In genomic region chr2:121790276-121790956, GRCh38 we compare ENCODE assay signal across 10 cellular contexts. TPM values are rescaled to one million over a fixed set of nuclear protein-coding genes. Genes with fewer than 3 reads are reported as not detected.
DNase-seq lines count a peak whose midpoint lies in the region; ATAC-seq, FAIRE-seq and TF ChIP-seq lines count a peak whose summit lies in the region.
"Had no signal": no experiment of that assay in that cellular context is flagged by ENCODE, and none has a peak within 500 bp of the region (broad histone marks: within the 10 kb centered on the region; RNA-seq: fewer than 3 reads in every experiment).

No MANE protein-coding gene starts in this region.

- peaks cover 2 to 14% (median 11%) of the 10 kb centered on the region in 4 experiments for H3K4me1 ChIP-seq in H1 (replicated peaks in 1 of 4; ENCODE audit: control insufficient read depth in 3 of 4, insufficient read depth in 4 of 4, low read length in 3 of 4)
- H3K4me1 ChIP-seq in ascending aorta = no peaks in the 10 kb centered on the region

- no peak overlapping the region for H2BK15ac ChIP-seq in H1 (ENCODE audit: low read length)

- TF ChIP-seq CTCF in H1 (IDR thresholded peaks at IDR 0.05; ENCODE audit: control extremely low read depth in 1 of 3, insufficient read depth in 1 of 3, low read depth in 1 of 3, low read length in 3 of 3) (no peak), ascending aorta (IDR thresholded peaks at IDR 0.05) (no peak)

- H4K5ac ChIP-seq in H1 (ENCODE audit: insufficient read length, low read depth, low read length) = no peak overlapping the region

- peak overlapping the region; percentile 41; the same call in 1 of the 2 replicates for H2BK5ac ChIP-seq in H1 (ENCODE audit: low read depth, low read length)

- CTCF ChIA-PET in H1 (lab: Charles Lee; ENCODE audit: partially characterized antibody) = interaction anchor here (0.7 kb wide), 1 partner anchor 21 kb away, joined by 3 read pairs; no protein-coding TSS in a partner anchor

- H3K4me2 ChIP-seq in H1 (ENCODE audit: insufficient read depth in 1 of 2, low read depth in 2 of 2, low read length in 2 of 2) = peak overlapping the region in 1 of 2 experiments; percentile 49; a peak in 2 of 4 replicates

- POLR2A ChIA-PET in H1 (lab: Charles Lee; ENCODE audit: partially characterized antibody) = interaction anchor here (0.9 to 2.3 kb wide), 7 partner anchors 10 to 117 kb away, joined by 3 to 14 read pairs (median 6); no protein-coding TSS in a partner anchor

- H3K4ac ChIP-seq in H1 (replicated peaks; ENCODE audit: insufficient read length, low read depth, low read length) = no peak overlapping the region

- no peaks in the 10 kb centered on the region for H4K20me1 ChIP-seq in H1 (replicated peaks in 1 of 2; ENCODE audit: control insufficient read depth in 1 of 2, insufficient read depth in 2 of 2, low read length in 2 of 2)

- H3K27ac ChIP-seq in H1 (ENCODE audit: low read depth, low read length) = no peak overlapping the region
- H3K27ac ChIP-seq in ascending aorta = no peak overlapping the region

- H2BK20ac ChIP-seq in H1 (ENCODE audit: low read length) = peak overlapping the region; percentile 26; the same call in 1 of the 2 replicates

- 0 out of 2 replicates have a peak overlapping the region, but pooled peaks have one; percentile 47 for H2AK5ac ChIP-seq in H1 (ENCODE audit: low read depth, low read length)

- TF ChIP-seq RAD21 in H1 (IDR thresholded peaks at IDR 0.05 in 1 of 2, conservative IDR thresholded peaks at IDR 0.05 in 1 of 2; ENCODE audit: low read depth in 2 of 2, low read length in 2 of 2) = no peak

- no peak overlapping the region for H3K14ac ChIP-seq in H1 (ENCODE audit: insufficient read length)

- H2BK12ac ChIP-seq in H1 (ENCODE audit: low read depth, low read length) = peak overlapping the region; percentile 29; the same call in 1 of the 2 replicates

- no peak for FAIRE-seq in H1 (lab: Jason Lieb, UNC)

- no peak for TF ChIP-seq EP300 in H1 (IDR thresholded peaks at IDR 0.05; ENCODE audit: borderline replicate concordance in 1 of 2, low read depth in 2 of 2, low read length in 2 of 2)

- WGBS in H1 (ENCODE audit: extremely low coverage in 1 of 2, insufficient coverage in 1 of 2, insufficient read length in 1 of 2, insufficient replicate concordance in 2 of 2, low coverage in 1 of 2, low lambda C conversion rate in 2 of 2, missing lambda C conversion rate in 1 of 2), 2 experiments = 88% methylated on average over 5 of the region's 5 CpGs; no CpG with 5 or more reads in 1 of the 2 experiments

- H3K4me3 ChIP-seq in H1 (ENCODE audit: extremely low read depth in 1 of 4, insufficient read depth in 2 of 4, low read depth in 3 of 4, low read length in 4 of 4) (no peak overlapping the region), ascending aorta (no peak overlapping the region)

- H3K23me2 ChIP-seq in H1 (ENCODE audit: low read depth, low read length) = no peaks in the 10 kb centered on the region

- peak overlapping the region; percentile 49; the same call in 1 of the 2 replicates for H3K18ac ChIP-seq in H1 (ENCODE audit: extremely low read depth, low read length)

- H4K8ac ChIP-seq in H1 (ENCODE audit: extremely low read depth, insufficient read depth, low read length) = no peak overlapping the region

- no peaks in the 10 kb centered on the region for H3K27me3 ChIP-seq in H1 (replicated peaks in 1 of 4; ENCODE audit: control insufficient read depth in 3 of 4, extremely low read depth in 1 of 4, insufficient read depth in 3 of 4, low read length in 3 of 4)
- no peaks in the 10 kb centered on the region for H3K27me3 ChIP-seq in ascending aorta

- no peak overlapping the region for H3K23ac ChIP-seq in H1 (ENCODE audit: insufficient read length)

- no peaks in the 10 kb centered on the region for H3K79me1 ChIP-seq in H1 (ENCODE audit: low read depth, low read length)

- no peak for TF ChIP-seq POLR2A in H1 (IDR thresholded peaks at IDR 0.05; ENCODE audit: control extremely low read depth in 1 of 2, low read depth in 2 of 2, low read length in 2 of 2)

- intact Hi-C loops in ascending aorta (cut with DNase I) = no loop called here

- H2BK120ac ChIP-seq in H1 (replicated peaks; ENCODE audit: low read depth, low read length) = no peak overlapping the region

- peak; percentile 68 for DNase-seq in DMS53 treated with DMSO at 0.1 percent for 48 hours (lab: John Stamatoyannopoulos, UW; ENCODE audit: unreplicated experiment)
- DNase-seq in M059J (ENCODE audit: low read depth) = peak; percentile 91
- no peak for DNase-seq in H1 (ENCODE audit: low read depth in 1 of 2, low spot score in 2 of 2)
- DNase-seq in mucosa of gallbladder (ENCODE audit: low spot score) = peak; percentile 51
- no peak for DNase-seq in ascending aorta (ENCODE audit: low spot score in 2 of 2)
- DNase-seq in activated CD4-positive, CD25-positive, alpha-beta regulatory T cell (lab: John Stamatoyannopoulos, UW) = no peak
- no peak for DNase-seq in stimulated activated CD4-positive, alpha-beta T cell treated with anti-CD3 and anti-CD28 coated beads, Interleukin-4, amount 100 ng/mL, for 24 hours
- DNase-seq: activated CD4-positive, alpha-beta memory T cell treated with anti-CD3 and anti-CD28 coated beads for 36 hours; cortex of kidney had no signal

- no peaks in the 10 kb centered on the region for H3K36me3 ChIP-seq in H1 (ENCODE audit: control insufficient read depth in 2 of 4, insufficient read depth in 4 of 4, low read length in 3 of 4)
- H3K36me3 ChIP-seq in ascending aorta = no peaks in the 10 kb centered on the region

- H3K9me3 ChIP-seq in H1 (ENCODE audit: insufficient read depth in 2 of 2, low read depth in 1 of 2, low read length in 1 of 2) (peaks cover 0 to 6% of the 10 kb centered on the region in 2 experiments; a peak in 1 of 4 replicates), ascending aorta (no peaks in the 10 kb centered on the region)

- no peak overlapping the region for H3K9ac ChIP-seq in H1 (replicated peaks in 1 of 4; ENCODE audit: extremely low read depth in 1 of 4, low read depth in 3 of 4, low read length in 3 of 4)

- ATAC-seq in GM19023 (IDR thresholded peaks at IDR 0.05; ENCODE audit: unreplicated experiment) = no peak

- no peak overlapping the region for H2AFZ ChIP-seq in H1 (ENCODE audit: low read length)

- H4K91ac ChIP-seq in H1 (replicated peaks; ENCODE audit: insufficient read length, low read length) = peak overlapping the region; percentile 5

- no peaks in the 10 kb centered on the region for H3K79me2 ChIP-seq in H1 (ENCODE audit: control insufficient read depth in 1 of 2, insufficient read depth in 2 of 2, low read length in 2 of 2)

- no peak overlapping the region for H3K56ac ChIP-seq in H1 (replicated peaks; ENCODE audit: insufficient read length, low read depth, low read length)

TF ChIP-seq in H1, 55 proteins besides CTCF, POLR2A, EP300 and RAD21:
- TF ChIP-seq ATF3 (IDR thresholded peaks at IDR 0.05; ENCODE audit: insufficient read depth, low read depth, low read length) = no peak
- no peak for TF ChIP-seq JUN (IDR thresholded peaks at IDR 0.05; ENCODE audit: low read depth, low read length)
- peak; percentile 57; the same call in 1 of the 2 replicates for TF ChIP-seq JUND (IDR thresholded peaks at IDR 0.05; ENCODE audit: low read length)
- no peak for TF ChIP-seq SP4 (IDR thresholded peaks at IDR 0.05; ENCODE audit: low read length)
- no peak for TF ChIP-seq TBP (IDR thresholded peaks at IDR 0.05; ENCODE audit: low read depth, low read length)

RNA-seq across cellular contexts. Expression of gene TSN, which starts 35.0 kb away (rescaled TPM):
- total RNA-seq in M059J (2014; rRNA removed; shearing (Covaris generic)) = 50.5 and 62.8 TPM in 2 replicates
- total RNA-seq in H1 (2021; fragmentation: NEBNext Ultra II Directional; extraction: Animal tissue kit (Norgen Biotek cat#: 25700)) = 96.1 and 96.3 TPM in 2 replicates
- 30.6 and 44.4 TPM in 2 replicates for polyA plus RNA-seq in H1 (2011; rRNA removed)
- 41.2 TPM for polyA plus RNA-seq in H1 (2011; cell fraction: cytosol; rRNA removed)
- polyA plus RNA-seq in H1 (2011; cell fraction: nucleus; rRNA removed) = 20.6 TPM
- polyA plus RNA-seq in H1 (2012, experiment 1 of 2) = 45.5 to 71.2 TPM (median 55.4 TPM) in 4 replicates
- polyA plus RNA-seq in H1 (2012, experiment 2 of 2) = 11.8 TPM
- 45.9 TPM for polyA plus RNA-seq in H1 (2013, experiment 1 of 2)
- 49.5 TPM for polyA plus RNA-seq in H1 (2013, experiment 2 of 2)
- 50.1 and 67.4 TPM in 2 replicates for polyA minus RNA-seq in H1 (2011; rRNA and poly(A)+ RNA removed)
- 44.2 TPM for polyA minus RNA-seq in H1 (2011; cell fraction: cytosol; rRNA and poly(A)+ RNA removed)
- polyA minus RNA-seq in H1 (2011; cell fraction: nucleus; rRNA and poly(A)+ RNA removed) = 54.5 TPM
- total RNA-seq in mucosa of gallbladder = 76.5 TPM
- total RNA-seq in ascending aorta = 42.6 TPM

RNA-seq across cellular contexts. Expression of gene NIFK, which starts 53.7 kb away (rescaled TPM):
- 34.2 and 45.4 TPM in 2 replicates for total RNA-seq in M059J (2014; rRNA removed; shearing (Covaris generic))
- total RNA-seq in H1 (2021; fragmentation: NEBNext Ultra II Directional; extraction: Animal tissue kit (Norgen Biotek cat#: 25700)) = 99.3 and 117 TPM in 2 replicates
- polyA plus RNA-seq in H1 (2011; rRNA removed) = 12.2 and 24.4 TPM in 2 replicates
- polyA plus RNA-seq in H1 (2011; cell fraction: cytosol; rRNA removed) = 28.9 TPM
- polyA plus RNA-seq in H1 (2011; cell fraction: nucleus; rRNA removed) = 9.9 TPM
- polyA plus RNA-seq in H1 (2012, experiment 1 of 2) = 38.2 to 75.3 TPM (median 47.9 TPM) in 4 replicates
- 9.8 TPM for polyA plus RNA-seq in H1 (2012, experiment 2 of 2)
- 178 TPM for polyA plus RNA-seq in H1 (2013, experiment 1 of 2)
- polyA plus RNA-seq in H1 (2013, experiment 2 of 2) = 171 TPM
- 14.6 and 16.2 TPM in 2 replicates for polyA minus RNA-seq in H1 (2011; rRNA and poly(A)+ RNA removed)
- polyA minus RNA-seq in H1 (2011; cell fraction: cytosol; rRNA and poly(A)+ RNA removed) = 16.1 TPM
- polyA minus RNA-seq in H1 (2011; cell fraction: nucleus; rRNA and poly(A)+ RNA removed) = 21.0 TPM
- total RNA-seq in mucosa of gallbladder (27.8 TPM), ascending aorta (31.9 TPM)

Comparison
In these comparisons a context has a peak if more than half of its experiments do, and no peak if none do; other contexts are left out.
1. DNase-seq: peak in DMS53 treated with DMSO at 0.1 percent for 48 hours (single experiment), M059J (single experiment) and mucosa of gallbladder (single experiment); none in H1 (0 of 2), ascending aorta (0 of 2), activated CD4-positive, CD25-positive, alpha-beta regulatory T cell (0 of 4) and stimulated activated CD4-positive, alpha-beta T cell treated with anti-CD3 and anti-CD28 coated beads, Interleukin-4, amount 100 ng/mL, for 24 hours (single experiment).